8 cellular contexts compared by ENCODE assay signal in genomic region chr10:68827592-68827959, GRCh38. TPM values are rescaled to one million over a fixed set of nuclear protein-coding genes. Genes with fewer than 3 reads are reported as not detected.
DNase-seq lines count a peak whose midpoint lies in the region; ATAC-seq and TF ChIP-seq lines count a peak whose summit lies in the region.
"Not testable (repeated sequence)": the region's sequence is repeated elsewhere in the genome, so short reads cannot be mapped to it uniquely, and the experiment has no call there.

No MANE protein-coding gene starts in this region.

- not testable (repeated sequence) for H3K27me3 ChIP-seq in duodenal mucosa (ENCODE audit: control insufficient read depth in 1 of 2, insufficient read depth in 2 of 2, low read length in 2 of 2); ovary; vagina

- not testable (repeated sequence) for TF ChIP-seq CTCF in ovary (IDR thresholded peaks at IDR 0.05); vagina (IDR thresholded peaks at IDR 0.05)

- H3K27ac Mint-ChIP-seq in T-helper 17 cell, result not testable (repeated sequence)

- not testable (repeated sequence) for H3K4me1 ChIP-seq in duodenal mucosa (ENCODE audit: control insufficient read depth in 1 of 2, insufficient read depth in 2 of 2, low read length in 2 of 2); ovary (ENCODE audit: insufficient read depth); vagina

- intact Hi-C loops in ovary (cut with DNase I); vagina (cut with DNase I): not testable (repeated sequence)

- not testable (repeated sequence) for H3K27me3 Mint-ChIP-seq in T-helper 17 cell

- peak overlapping the region; percentile 53 to 83 for H3K4me3 ChIP-seq in duodenal mucosa (ENCODE audit: low read depth in 1 of 2, low read length in 2 of 2)
- peak overlapping the region; percentile 71; the same call in 1 of the 2 replicates for H3K4me3 ChIP-seq in iPS-18c (ENCODE audit: insufficient read depth, low read depth, low read length)
- peak overlapping the region; percentile 61 for H3K4me3 ChIP-seq in ovary
- peak overlapping the region; percentile 55 to 57 for H3K4me3 ChIP-seq in vagina

- not testable (repeated sequence) for TF ChIP-seq EP300 in ovary (IDR thresholded peaks at IDR 0.05)

- H3K4me1 Mint-ChIP-seq in T-helper 17 cell, result not testable (repeated sequence)

- not testable (repeated sequence) for H3K27ac ChIP-seq in duodenal mucosa (ENCODE audit: low read depth, low read length); ovary; vagina

- TF ChIP-seq POLR2A in ovary (IDR thresholded peaks at IDR 0.05); vagina (IDR thresholded peaks at IDR 0.05): not testable (repeated sequence)

- H3K4me3 Mint-ChIP-seq in T-helper 17 cell, result peak overlapping the region; percentile 80

- ATAC-seq in GM18861 (IDR thresholded peaks at IDR 0.05; ENCODE audit: unreplicated experiment) (peak; percentile 43), GM21737 (IDR thresholded peaks at IDR 0.05; ENCODE audit: unreplicated experiment) (peak; percentile 43), HG03432 (IDR thresholded peaks at IDR 0.05; ENCODE audit: unreplicated experiment) (peak; percentile 38), T-helper 17 cell (peak; percentile 64)

- not testable (repeated sequence) for H3K36me3 Mint-ChIP-seq in T-helper 17 cell (ENCODE audit: low read depth)

- DNase-seq in T-helper 17 cell; ovary; vagina (ENCODE audit: extremely low spot score in 2 of 2): not testable (repeated sequence)

- not testable (repeated sequence) for H3K36me3 ChIP-seq in duodenal mucosa (ENCODE audit: control insufficient read depth in 1 of 2, insufficient read depth in 2 of 2, low read length in 2 of 2); ovary; vagina

- 0% methylated on average over 6 to 13 of the region's 58 CpGs; no CpG with 5 or more reads in 1 of the 3 donors for WGBS in ovary, 3 donors

- H3K9ac ChIP-seq in duodenal mucosa (ENCODE audit: low read depth in 1 of 2, low read length in 2 of 2), result not testable (repeated sequence)

- H3K9me3 ChIP-seq in T-helper 17 cell (ENCODE audit: control insufficient read depth, low read length, poor library complexity, severe bottlenecking); duodenal mucosa (ENCODE audit: control insufficient read depth in 1 of 2, low read length in 2 of 2); iPS-18c (ENCODE audit: control insufficient read depth, insufficient read depth, low read length); ovary; vagina: not testable (repeated sequence)

RNA-seq across cellular contexts. Expression of gene STOX1, which starts 0.2 kb away (rescaled TPM):
- under 1 TPM in 1 of 2 donors, not detected in 1; 0.12 TPM for total RNA-seq in T-helper 17 cell
- total RNA-seq in ovary, result 10 to 100 TPM in 1 of 7 donors, 1 to 10 TPM in 4, under 1 TPM in 2; 0.71 to 11.5 (median 1.3) TPM
- polyA plus RNA-seq in ovary, result 1 to 10 TPM in 1 of 2 donors, under 1 TPM in 1; 0.99 to 1.9 TPM
- total RNA-seq in vagina, result 2.5 TPM
